21 cellular contexts compared by ENCODE assay signal in the genomic region with DNA sequence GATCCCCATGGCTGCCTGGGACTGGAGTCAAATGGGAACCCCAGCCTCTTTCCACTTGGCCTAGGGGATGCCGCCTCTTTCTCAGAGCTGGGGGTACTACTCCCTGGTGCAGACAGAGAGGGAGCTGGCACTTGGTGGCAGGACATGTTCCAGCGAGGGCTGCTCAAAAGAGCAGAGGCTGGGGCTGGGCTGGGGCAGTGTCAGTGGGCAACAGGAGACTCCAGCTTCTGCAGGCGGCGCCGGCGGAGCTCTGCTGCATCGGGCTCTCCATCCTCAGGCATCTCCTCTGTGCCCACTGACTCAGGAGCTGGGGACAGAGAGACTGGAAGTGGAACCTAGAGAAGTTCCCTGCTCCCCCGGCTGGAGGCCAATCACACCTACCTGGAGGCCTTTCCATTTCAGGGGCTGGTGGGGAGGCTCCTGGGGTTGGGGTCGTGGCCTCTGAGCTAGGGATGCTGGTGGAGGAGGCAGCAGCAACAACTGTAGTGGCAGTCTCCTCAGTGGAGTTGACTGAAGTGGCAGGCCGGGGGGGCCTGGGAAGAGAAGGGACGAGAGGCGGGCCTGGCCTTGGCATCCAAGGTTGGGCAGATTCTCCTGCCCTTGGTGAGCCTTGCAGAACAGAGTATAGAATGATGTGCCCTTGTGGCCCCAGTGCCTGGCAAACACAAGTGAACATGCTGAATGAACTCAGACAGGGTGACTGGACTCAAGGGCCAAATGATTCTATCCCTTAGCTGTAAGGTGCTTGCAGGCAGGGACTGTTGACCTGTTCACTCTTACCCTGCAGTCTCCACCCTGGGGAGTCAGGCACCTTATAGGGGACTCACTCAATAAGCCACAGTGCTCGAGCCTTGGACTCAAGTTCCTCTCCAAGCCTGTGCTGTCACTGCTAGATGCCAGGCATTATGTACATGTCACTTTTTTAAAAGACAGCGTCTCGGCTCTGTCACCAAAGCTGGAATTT. TPM values are rescaled to one million over a fixed set of nuclear protein-coding genes. Genes with fewer than 3 reads are reported as not detected.
DNase-seq lines count a peak whose midpoint lies in the region; ATAC-seq, FAIRE-seq and TF ChIP-seq lines count a peak whose summit lies in the region.
"Had no signal": no experiment of that assay in that cellular context is flagged by ENCODE, and none has a peak within 500 bp of the region (broad histone marks: within the 10 kb centered on the region; RNA-seq: fewer than 3 reads in every experiment).

No MANE protein-coding gene starts in this region.

- no peak for TF ChIP-seq CTCF in AG04450 (IDR thresholded peaks at IDR 0.05; ENCODE audit: low read depth, low read length)

- no peak for ATAC-seq in left colon
- no peak for ATAC-seq in HG03280 (IDR thresholded peaks at IDR 0.05; ENCODE audit: unreplicated experiment)
- no peak for ATAC-seq in HG02973 (IDR thresholded peaks at IDR 0.05; ENCODE audit: unreplicated experiment)
- ATAC-seq: naive thymus-derived CD8-positive, alpha-beta T cell had no signal

- no peak overlapping the region for H3K4me3 ChIP-seq in AG04450 (ENCODE audit: low read depth, low read length)
- H3K4me3 ChIP-seq: right lobe of liver, thoracic aorta had no signal

- no peaks in the 10 kb centered on the region for H3K27me3 ChIP-seq in AG04450 (ENCODE audit: control insufficient read depth, insufficient read depth, low read length)
- H3K27me3 ChIP-seq: right lobe of liver had no signal

- no peak for DNase-seq in AG04450 (ENCODE audit: low read depth, low spot score)
- DNase-seq in GM12892 (ENCODE audit: insufficient read length), result no peak
- DNase-seq in left colon, result peak; percentile 6 to 21
- DNase-seq in NCI-H748 (lab: John Stamatoyannopoulos, UW; ENCODE audit: unreplicated experiment), result no peak
- DNase-seq in NCI-H2171 (lab: John Stamatoyannopoulos, UW), result no peak
- DNase-seq: activated CD4-positive, alpha-beta T cell treated with anti-CD3 and anti-CD28 coated beads, Interleukin-2, amount 50 U/mL, for 1 hour; activated CD8-positive, alpha-beta memory T cell treated with anti-CD3 and anti-CD28 coated beads, Interleukin-2, amount 50 U/mL, for 48 hours; DMS53; glutamatergic neuron; naive thymus-derived CD8-positive, alpha-beta T cell; NCI-H1105; NCI-H2107; NCI-H510A; Right ventricle myocardium superior; SW 1271 had no signal

- CTCF ChIA-PET in AG04450 (lab: Charles Lee), result interaction anchor here (1.1 kb wide), 1 partner anchor 16 kb away, joined by 4 read pairs; no protein-coding TSS in a partner anchor

- TF ChIP-seq POLR2A in GM12892 (IDR thresholded peaks at IDR 0.05; ENCODE audit: low read depth, low read length), result peak; percentile 13; the same call in 1 of the 2 replicates
- TF ChIP-seq POLR2A in Raji (IDR thresholded peaks at IDR 0.05; ENCODE audit: insufficient read depth, low read depth, low read length), result peak; percentile 32; the same call in 1 of the 2 replicates

- H3K9me3 ChIP-seq in AG04450 (ENCODE audit: control insufficient read depth, insufficient read depth, low read length), result no peaks in the 10 kb centered on the region; the same call in 1 of the 2 replicates
- H3K9me3 ChIP-seq: right lobe of liver, thoracic aorta had no signal

- no peak for FAIRE-seq in GM12892 (lab: Jason Lieb, UNC)

- intact Hi-C loops in left colon (cut with DNase I, micrococcal nuclease), result no loop called here

- peak overlapping the region; percentile 21 for H3K27ac ChIP-seq in AG04450 (ENCODE audit: low read depth, low read length)
- H3K27ac ChIP-seq: parathyroid adenoma, right lobe of liver, thoracic aorta had no signal

- POLR2A ChIA-PET in AG04450 (lab: Yijun Ruan, JAX), result no interaction called here

RNA-seq across cellular contexts. Expression of gene SYVN1, which starts 5.9 kb away (rescaled TPM):
- polyA plus RNA-seq in AG04450 (2011; rRNA removed), result 18.7 and 27.7 TPM in 2 replicates
- 37.7 and 51.5 TPM in 2 replicates for polyA minus RNA-seq in AG04450 (2011; rRNA and poly(A)+ RNA removed)
- polyA plus RNA-seq in GM12892 (2012; ENCODE audit: missing spikeins), result 19.7 TPM
- 10 to 100 TPM; 64.5 to 70.4 TPM for total RNA-seq in left colon

RNA-seq across cellular contexts. Expression of gene MRPL49, which starts 6.3 kb away (rescaled TPM):
- 54.2 and 55.7 TPM in 2 replicates for polyA plus RNA-seq in AG04450 (2011; rRNA removed)
- polyA minus RNA-seq in AG04450 (2011; rRNA and poly(A)+ RNA removed), result 30.5 and 32.4 TPM in 2 replicates
- 42.1 TPM for polyA plus RNA-seq in GM12892 (2012; ENCODE audit: missing spikeins)
- total RNA-seq in left colon, result 10 to 100 TPM; 47.0 to 54.5 TPM

RNA-seq across cellular contexts. Expression of gene FAU, which starts 6.5 kb away (rescaled TPM):
- polyA plus RNA-seq in AG04450 (2011; rRNA removed), result 426 and 504 TPM in 2 replicates
- 136 and 146 TPM in 2 replicates for polyA minus RNA-seq in AG04450 (2011; rRNA and poly(A)+ RNA removed)
- 1,538 TPM for polyA plus RNA-seq in GM12892 (2012; ENCODE audit: missing spikeins)
- 100 to 1,000 TPM; 701 to 737 TPM for total RNA-seq in left colon

RNA-seq across cellular contexts. Expression of gene ZNHIT2, which starts 11.0 kb away (rescaled TPM):
- 3.1 and 3.6 TPM in 2 replicates for polyA plus RNA-seq in AG04450 (2011; rRNA removed)
- 1.00 and 1.6 TPM in 2 replicates for polyA minus RNA-seq in AG04450 (2011; rRNA and poly(A)+ RNA removed)
- 0.53 TPM for polyA plus RNA-seq in GM12892 (2012; ENCODE audit: missing spikeins)
- total RNA-seq in left colon, result 1 to 10 TPM; 7.3 to 9.7 TPM

RNA-seq across cellular contexts. Expression of gene TM7SF2, which starts 16.8 kb away (rescaled TPM):
- 10.3 and 15.1 TPM in 2 replicates for polyA plus RNA-seq in AG04450 (2011; rRNA removed)
- 11.6 and 20.0 TPM in 2 replicates for polyA minus RNA-seq in AG04450 (2011; rRNA and poly(A)+ RNA removed)
- 13.1 TPM for polyA plus RNA-seq in GM12892 (2012; ENCODE audit: missing spikeins)
- 10 to 100 TPM; 24.6 to 36.0 TPM for total RNA-seq in left colon

Comparison
In these comparisons a context has a peak if more than half of its experiments do, and no peak if none do; other contexts are left out.
1. DNase-seq: peak in left colon (2 of 2); none in AG04450 (single experiment), GM12892 (single experiment), NCI-H748 (single experiment) and NCI-H2171 (single experiment).